In genomic region chr1:211318881-211319280, GRCh38 we compare ENCODE assay signal across 1 cellular context.
TF ChIP-seq lines count a peak whose summit lies in the region.

No MANE protein-coding gene starts in this region.

TF ChIP-seq in GM12878, 131 proteins besides CTCF, POLR2A, EP300 and RAD21 (continued from another document):
- TF ChIP-seq PRDM15 (CRISPR knock-in tag; IDR thresholded peaks at IDR 0.05) (no peak), SMAD1 (IDR thresholded peaks at IDR 0.05; ENCODE audit: low read depth, partially characterized antibody) (no peak), ZSCAN29 (IDR thresholded peaks at IDR 0.05) (no peak), EGR1 (IDR thresholded peaks at IDR 0.05; ENCODE audit: borderline replicate concordance in 1 of 2, low read depth in 2 of 2, low read length in 2 of 2) (no peak), PAX5 (IDR thresholded peaks at IDR 0.05; ENCODE audit: borderline replicate concordance, low read depth, low read length) (no peak)
- TF ChIP-seq, protein P1, sequence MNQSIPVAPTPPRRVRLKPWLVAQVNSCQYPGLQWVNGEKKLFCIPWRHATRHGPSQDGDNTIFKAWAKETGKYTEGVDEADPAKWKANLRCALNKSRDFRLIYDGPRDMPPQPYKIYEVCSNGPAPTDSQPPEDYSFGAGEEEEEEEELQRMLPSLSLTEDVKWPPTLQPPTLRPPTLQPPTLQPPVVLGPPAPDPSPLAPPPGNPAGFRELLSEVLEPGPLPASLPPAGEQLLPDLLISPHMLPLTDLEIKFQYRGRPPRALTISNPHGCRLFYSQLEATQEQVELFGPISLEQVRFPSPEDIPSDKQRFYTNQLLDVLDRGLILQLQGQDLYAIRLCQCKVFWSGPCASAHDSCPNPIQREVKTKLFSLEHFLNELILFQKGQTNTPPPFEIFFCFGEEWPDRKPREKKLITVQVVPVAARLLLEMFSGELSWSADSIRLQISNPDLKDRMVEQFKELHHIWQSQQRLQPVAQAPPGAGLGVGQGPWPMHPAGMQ (IDR thresholded peaks at IDR 0.05; ENCODE audit: borderline replicate concordance), result no peak
- TF ChIP-seq, protein P2, sequence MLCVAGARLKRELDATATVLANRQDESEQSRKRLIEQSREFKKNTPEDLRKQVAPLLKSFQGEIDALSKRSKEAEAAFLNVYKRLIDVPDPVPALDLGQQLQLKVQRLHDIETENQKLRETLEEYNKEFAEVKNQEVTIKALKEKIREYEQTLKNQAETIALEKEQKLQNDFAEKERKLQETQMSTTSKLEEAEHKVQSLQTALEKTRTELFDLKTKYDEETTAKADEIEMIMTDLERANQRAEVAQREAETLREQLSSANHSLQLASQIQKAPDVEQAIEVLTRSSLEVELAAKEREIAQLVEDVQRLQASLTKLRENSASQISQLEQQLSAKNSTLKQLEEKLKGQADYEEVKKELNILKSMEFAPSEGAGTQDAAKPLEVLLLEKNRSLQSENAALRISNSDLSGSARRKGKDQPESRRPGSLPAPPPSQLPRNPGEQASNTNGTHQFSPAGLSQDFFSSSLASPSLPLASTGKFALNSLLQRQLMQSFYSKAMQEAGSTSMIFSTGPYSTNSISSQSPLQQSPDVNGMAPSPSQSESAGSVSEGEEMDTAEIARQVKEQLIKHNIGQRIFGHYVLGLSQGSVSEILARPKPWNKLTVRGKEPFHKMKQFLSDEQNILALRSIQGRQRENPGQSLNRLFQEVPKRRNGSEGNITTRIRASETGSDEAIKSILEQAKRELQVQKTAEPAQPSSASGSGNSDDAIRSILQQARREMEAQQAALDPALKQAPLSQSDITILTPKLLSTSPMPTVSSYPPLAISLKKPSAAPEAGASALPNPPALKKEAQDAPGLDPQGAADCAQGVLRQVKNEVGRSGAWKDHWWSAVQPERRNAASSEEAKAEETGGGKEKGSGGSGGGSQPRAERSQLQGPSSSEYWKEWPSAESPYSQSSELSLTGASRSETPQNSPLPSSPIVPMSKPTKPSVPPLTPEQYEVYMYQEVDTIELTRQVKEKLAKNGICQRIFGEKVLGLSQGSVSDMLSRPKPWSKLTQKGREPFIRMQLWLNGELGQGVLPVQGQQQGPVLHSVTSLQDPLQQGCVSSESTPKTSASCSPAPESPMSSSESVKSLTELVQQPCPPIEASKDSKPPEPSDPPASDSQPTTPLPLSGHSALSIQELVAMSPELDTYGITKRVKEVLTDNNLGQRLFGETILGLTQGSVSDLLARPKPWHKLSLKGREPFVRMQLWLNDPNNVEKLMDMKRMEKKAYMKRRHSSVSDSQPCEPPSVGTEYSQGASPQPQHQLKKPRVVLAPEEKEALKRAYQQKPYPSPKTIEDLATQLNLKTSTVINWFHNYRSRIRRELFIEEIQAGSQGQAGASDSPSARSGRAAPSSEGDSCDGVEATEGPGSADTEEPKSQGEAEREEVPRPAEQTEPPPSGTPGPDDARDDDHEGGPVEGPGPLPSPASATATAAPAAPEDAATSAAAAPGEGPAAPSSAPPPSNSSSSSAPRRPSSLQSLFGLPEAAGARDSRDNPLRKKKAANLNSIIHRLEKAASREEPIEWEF (IDR thresholded peaks at IDR 0.05; ENCODE audit: insufficient replicate concordance, low read depth, low read length), result no peak
